Comparison of ENCODE assay signal across 8 cellular contexts in genomic region chr20:44650777-44651493, GRCh38.
DNase-seq lines count a peak whose midpoint lies in the region; ATAC-seq lines count a peak whose summit lies in the region.

No MANE protein-coding gene starts in this region.

- H3K79me2 ChIP-seq in ACC112 (ENCODE audit: control insufficient read depth, insufficient read depth, low read length, unreplicated experiment), result peaks cover 3% of the 10 kb centered on the region

- DNase-seq in activated naive CD4-positive, alpha-beta T cell treated with anti-CD3 and anti-CD28 coated beads, Interleukin-2, amount 10 ng/mL, durations not matched to agents 7 days and 5 days, result peak; percentile 65
- DNase-seq in stimulated activated CD4-positive, alpha-beta T cell treated with anti-CD3 and anti-CD28 coated beads, Interleukin-1b, Interleukin-23, amount 100 ng/mL, for 48 hours, result peak; percentile 48
- DNase-seq in HuH-7 (ENCODE audit: low spot score) (no peak), inferior parietal cortex (ENCODE audit: extremely low spot score) (no peak)

- H3K36me3 ChIP-seq in ACC112 (ENCODE audit: insufficient read depth, low read length) (no peaks in the 10 kb centered on the region), KOPT-K1 (ENCODE audit: insufficient read depth, low read length) (peaks cover 43% of the 10 kb centered on the region)

- H3K9me3 ChIP-seq in KOPT-K1 (ENCODE audit: insufficient read depth, low read length, poor library complexity, severe bottlenecking), result no peaks in the 10 kb centered on the region

- peak overlapping the region; percentile 50; the same call in 1 of the 2 replicates for H3K27ac ChIP-seq in ACC112 (ENCODE audit: low read depth, low read length)
- peak overlapping the region; percentile 95 for H3K27ac ChIP-seq in KOPT-K1 (ENCODE audit: low read depth, low read length, poor library complexity, severe bottlenecking)

- H2AFZ ChIP-seq in ACC112 (ENCODE audit: low read length, unreplicated experiment), result peak overlapping the region; percentile 81

- H3K27me3 ChIP-seq in ACC112 (ENCODE audit: insufficient read depth, low read length), result no peaks in the 10 kb centered on the region

- peak overlapping the region; percentile 83 for H3K4me3 Mint-ChIP-seq in activated naive CD4-positive, alpha-beta T cell treated with anti-CD3 and anti-CD28 coated beads, Interleukin-2, amount 10 ng/mL, durations not matched to agents 7 days and 5 days

- H3K4me3 ChIP-seq in ACC112 (ENCODE audit: low read depth, low read length), result peak overlapping the region; percentile 81
- H3K4me3 ChIP-seq in iPS-11a (ENCODE audit: low read depth, low read length), result peak overlapping the region; percentile 70

- peak overlapping the region; percentile 88 for H3K27ac Mint-ChIP-seq in activated naive CD4-positive, alpha-beta T cell treated with anti-CD3 and anti-CD28 coated beads, Interleukin-2, amount 10 ng/mL, durations not matched to agents 7 days and 5 days

- CTCF ChIA-PET in activated naive CD4-positive, alpha-beta T cell treated with anti-CD3 and anti-CD28 coated beads, Interleukin-2, amount 10 ng/mL, durations not matched to agents 7 days and 5 days (lab: Charles Lee), result interaction anchor here (0.5 to 3.4 kb wide), 7 partner anchors 13 to 82 kb away, joined by 3 to 23 read pairs (median 4); no protein-coding TSS in a partner anchor

- peaks cover 21% of the 10 kb centered on the region for H3K4me1 ChIP-seq in ACC112 (ENCODE audit: control insufficient read depth, insufficient read depth, low read length, unreplicated experiment)

- no peaks in the 10 kb centered on the region for H3K27me3 Mint-ChIP-seq in activated naive CD4-positive, alpha-beta T cell treated with anti-CD3 and anti-CD28 coated beads, Interleukin-2, amount 10 ng/mL, durations not matched to agents 7 days and 5 days

- peaks cover 6% of the 10 kb centered on the region for H3K9me3 Mint-ChIP-seq in activated naive CD4-positive, alpha-beta T cell treated with anti-CD3 and anti-CD28 coated beads, Interleukin-2, amount 10 ng/mL, durations not matched to agents 7 days and 5 days

- no peak for ATAC-seq in GM18907 (IDR thresholded peaks at IDR 0.05; ENCODE audit: unreplicated experiment)

- peaks cover 35% of the 10 kb centered on the region for H3K36me3 Mint-ChIP-seq in activated naive CD4-positive, alpha-beta T cell treated with anti-CD3 and anti-CD28 coated beads, Interleukin-2, amount 10 ng/mL, durations not matched to agents 7 days and 5 days

- H3K4me1 Mint-ChIP-seq in activated naive CD4-positive, alpha-beta T cell treated with anti-CD3 and anti-CD28 coated beads, Interleukin-2, amount 10 ng/mL, durations not matched to agents 7 days and 5 days, result peaks cover 64% of the 10 kb centered on the region

Comparison
In these comparisons a context has a peak if more than half of its experiments do, and no peak if none do; other contexts are left out.
1. DNase-seq: peak in activated naive CD4-positive, alpha-beta T cell treated with anti-CD3 and anti-CD28 coated beads, Interleukin-2, amount 10 ng/mL, durations not matched to agents 7 days and 5 days (single experiment) and stimulated activated CD4-positive, alpha-beta T cell treated with anti-CD3 and anti-CD28 coated beads, Interleukin-1b, Interleukin-23, amount 100 ng/mL, for 48 hours (single experiment); none in HuH-7 (single experiment) and inferior parietal cortex (single experiment).